1 cellular context compared by ENCODE assay signal in the genomic region with DNA sequence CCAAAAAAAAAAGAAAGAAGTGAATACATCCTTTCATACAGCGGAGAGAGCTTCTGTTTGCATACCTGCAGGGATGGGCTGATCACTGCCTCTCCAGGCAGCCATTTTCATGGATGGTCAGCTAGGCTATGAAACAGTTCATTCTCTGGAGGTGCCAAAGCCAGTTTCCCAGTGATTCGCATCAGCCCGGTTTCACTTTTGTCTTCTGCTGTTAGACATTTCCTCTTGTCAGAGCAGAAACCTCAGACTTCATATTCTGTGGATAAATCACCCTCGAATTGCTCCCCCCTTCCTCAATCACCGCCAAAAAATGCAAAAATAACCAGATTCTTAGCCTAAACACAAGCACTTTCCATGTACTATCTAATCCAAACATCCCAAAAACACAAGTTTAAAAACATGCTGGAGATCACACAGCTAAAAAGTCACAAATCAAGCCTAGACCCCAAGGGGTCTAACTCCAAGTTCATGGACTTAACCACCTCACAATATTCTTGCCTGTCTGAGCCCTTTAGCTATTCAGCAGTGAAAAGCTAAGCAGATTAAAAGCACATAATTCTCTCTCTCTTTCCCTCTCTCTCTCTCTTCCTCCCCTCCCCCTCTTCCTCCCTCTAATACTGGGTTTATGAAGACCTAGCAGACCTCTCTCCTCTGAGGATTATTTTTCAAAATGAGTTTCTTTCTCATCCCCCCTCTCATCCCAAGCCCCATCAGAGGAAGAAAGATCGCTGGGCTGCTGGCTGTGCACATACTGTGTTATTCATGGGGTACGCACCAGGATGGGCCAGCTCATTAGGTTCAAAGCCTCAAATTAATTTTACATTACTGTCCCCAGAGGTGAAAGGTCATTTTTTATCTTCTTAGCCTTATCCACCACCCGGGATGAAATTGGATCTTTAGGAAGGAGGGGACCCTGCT.
A peak's percentile ranks its signal among the peaks of the same experiment; 100 is the strongest.
TF ChIP-seq lines count a peak whose summit lies in the region.

No MANE protein-coding gene starts in this region.

TF ChIP-seq in GM12878, 131 proteins besides CTCF, POLR2A, EP300 and RAD21 (continued from another document):
- TF ChIP-seq, protein P1, sequence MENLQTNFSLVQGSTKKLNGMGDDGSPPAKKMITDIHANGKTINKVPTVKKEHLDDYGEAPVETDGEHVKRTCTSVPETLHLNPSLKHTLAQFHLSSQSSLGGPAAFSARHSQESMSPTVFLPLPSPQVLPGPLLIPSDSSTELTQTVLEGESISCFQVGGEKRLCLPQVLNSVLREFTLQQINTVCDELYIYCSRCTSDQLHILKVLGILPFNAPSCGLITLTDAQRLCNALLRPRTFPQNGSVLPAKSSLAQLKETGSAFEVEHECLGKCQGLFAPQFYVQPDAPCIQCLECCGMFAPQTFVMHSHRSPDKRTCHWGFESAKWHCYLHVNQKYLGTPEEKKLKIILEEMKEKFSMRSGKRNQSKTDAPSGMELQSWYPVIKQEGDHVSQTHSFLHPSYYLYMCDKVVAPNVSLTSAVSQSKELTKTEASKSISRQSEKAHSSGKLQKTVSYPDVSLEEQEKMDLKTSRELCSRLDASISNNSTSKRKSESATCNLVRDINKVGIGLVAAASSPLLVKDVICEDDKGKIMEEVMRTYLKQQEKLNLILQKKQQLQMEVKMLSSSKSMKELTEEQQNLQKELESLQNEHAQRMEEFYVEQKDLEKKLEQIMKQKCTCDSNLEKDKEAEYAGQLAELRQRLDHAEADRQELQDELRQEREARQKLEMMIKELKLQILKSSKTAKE (IDR thresholded peaks at IDR 0.05; ENCODE audit: low read depth, poor library complexity, severe bottlenecking), result no peak
- TF ChIP-seq YY1 (IDR thresholded peaks at IDR 0.05; ENCODE audit: low read depth, low read length) (peak; percentile 75), EED (IDR thresholded peaks at IDR 0.05; ENCODE audit: low read depth) (no peak), CHD4 (IDR thresholded peaks at IDR 0.05) (no peak), MEF2A (IDR thresholded peaks at IDR 0.05; ENCODE audit: insufficient read depth, low read depth, low read length) (no peak)
- TF ChIP-seq, protein P2, sequence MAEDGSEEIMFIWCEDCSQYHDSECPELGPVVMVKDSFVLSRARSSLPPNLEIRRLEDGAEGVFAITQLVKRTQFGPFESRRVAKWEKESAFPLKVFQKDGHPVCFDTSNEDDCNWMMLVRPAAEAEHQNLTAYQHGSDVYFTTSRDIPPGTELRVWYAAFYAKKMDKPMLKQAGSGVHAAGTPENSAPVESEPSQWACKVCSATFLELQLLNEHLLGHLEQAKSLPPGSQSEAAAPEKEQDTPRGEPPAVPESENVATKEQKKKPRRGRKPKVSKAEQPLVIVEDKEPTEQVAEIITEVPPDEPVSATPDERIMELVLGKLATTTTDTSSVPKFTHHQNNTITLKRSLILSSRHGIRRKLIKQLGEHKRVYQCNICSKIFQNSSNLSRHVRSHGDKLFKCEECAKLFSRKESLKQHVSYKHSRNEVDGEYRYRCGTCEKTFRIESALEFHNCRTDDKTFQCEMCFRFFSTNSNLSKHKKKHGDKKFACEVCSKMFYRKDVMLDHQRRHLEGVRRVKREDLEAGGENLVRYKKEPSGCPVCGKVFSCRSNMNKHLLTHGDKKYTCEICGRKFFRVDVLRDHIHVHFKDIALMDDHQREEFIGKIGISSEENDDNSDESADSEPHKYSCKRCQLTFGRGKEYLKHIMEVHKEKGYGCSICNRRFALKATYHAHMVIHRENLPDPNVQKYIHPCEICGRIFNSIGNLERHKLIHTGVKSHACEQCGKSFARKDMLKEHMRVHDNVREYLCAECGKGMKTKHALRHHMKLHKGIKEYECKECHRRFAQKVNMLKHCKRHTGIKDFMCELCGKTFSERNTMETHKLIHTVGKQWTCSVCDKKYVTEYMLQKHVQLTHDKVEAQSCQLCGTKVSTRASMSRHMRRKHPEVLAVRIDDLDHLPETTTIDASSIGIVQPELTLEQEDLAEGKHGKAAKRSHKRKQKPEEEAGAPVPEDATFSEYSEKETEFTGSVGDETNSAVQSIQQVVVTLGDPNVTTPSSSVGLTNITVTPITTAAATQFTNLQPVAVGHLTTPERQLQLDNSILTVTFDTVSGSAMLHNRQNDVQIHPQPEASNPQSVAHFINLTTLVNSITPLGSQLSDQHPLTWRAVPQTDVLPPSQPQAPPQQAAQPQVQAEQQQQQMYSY (CRISPR knock-in tag; IDR thresholded peaks at IDR 0.05), result no peak
- TF ChIP-seq, protein P3, sequence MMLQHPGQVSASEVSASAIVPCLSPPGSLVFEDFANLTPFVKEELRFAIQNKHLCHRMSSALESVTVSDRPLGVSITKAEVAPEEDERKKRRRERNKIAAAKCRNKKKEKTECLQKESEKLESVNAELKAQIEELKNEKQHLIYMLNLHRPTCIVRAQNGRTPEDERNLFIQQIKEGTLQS (IDR thresholded peaks at IDR 0.05; ENCODE audit: borderline replicate concordance, extremely low read depth, low read depth, low read length), result no peak
TF ChIP-seq in GM12878: peak in this region for 2.
